2 cellular contexts compared by ENCODE assay signal in the genomic region with DNA sequence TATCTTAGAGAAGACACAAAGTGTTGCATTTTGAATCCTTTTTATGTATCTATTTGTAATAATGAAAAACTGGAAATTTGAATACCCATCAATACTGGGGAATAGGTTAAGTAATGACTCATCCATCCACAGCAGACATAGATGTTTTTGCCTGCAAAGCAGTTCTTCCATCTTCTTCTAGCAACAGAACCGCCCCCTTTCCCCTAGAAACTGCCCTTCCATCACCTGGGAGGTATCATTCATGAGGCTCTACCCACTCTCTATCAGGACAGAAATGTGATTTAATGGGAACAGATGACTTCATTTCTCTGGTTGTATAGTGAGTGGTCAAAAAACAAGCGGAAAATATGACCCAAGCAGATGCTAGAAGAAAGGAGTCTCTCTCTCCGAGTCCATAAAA.
"Had no signal": no experiment of that assay in that cellular context is flagged by ENCODE, and none has a peak within 500 bp of the region (broad histone marks: within the 10 kb centered on the region; RNA-seq: fewer than 3 reads in every experiment).

No MANE protein-coding gene starts in this region.

- DNase-seq: GDM1, GF-D8 had no signal
